Comparison of ENCODE assay signal across 8 cellular contexts in the genomic region with DNA sequence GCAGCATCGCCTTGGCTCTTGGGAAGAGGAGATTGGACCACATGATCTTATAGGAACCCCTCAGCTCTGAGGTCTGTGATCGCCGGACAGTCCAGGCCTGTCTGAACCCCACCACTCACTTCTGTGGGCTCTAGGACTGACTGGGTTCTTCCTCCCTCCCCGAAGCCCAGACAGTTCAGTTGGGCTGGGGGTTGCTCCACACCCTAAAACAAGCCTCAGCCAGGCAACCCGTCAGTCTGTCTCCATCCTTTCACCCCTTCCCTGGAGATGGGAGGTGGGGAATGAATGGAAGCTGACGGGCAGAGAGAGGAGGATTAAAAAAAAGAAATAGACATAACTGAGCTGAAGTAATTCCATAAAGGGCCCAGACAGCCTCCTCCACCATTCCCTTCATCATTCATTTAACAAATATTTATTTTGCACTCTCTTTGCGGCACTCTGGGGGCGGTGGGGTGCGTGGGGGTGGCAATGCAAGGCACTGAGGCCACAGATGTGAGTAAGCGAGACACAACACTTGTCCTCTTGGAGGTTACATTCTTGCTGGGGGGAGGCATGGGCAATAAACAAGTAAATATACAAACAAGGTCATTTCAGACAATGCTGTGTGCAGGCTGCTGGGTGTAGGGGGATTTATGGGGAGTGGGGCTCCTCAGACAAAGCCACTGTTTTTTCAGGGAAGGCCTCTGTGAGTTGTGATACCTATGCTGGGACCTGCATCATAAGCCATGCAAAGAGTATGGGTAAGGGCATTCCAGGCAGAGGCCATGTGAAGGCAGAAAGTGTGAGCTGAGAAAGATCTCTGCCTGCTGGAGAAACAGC. TPM values are rescaled to one million over a fixed set of nuclear protein-coding genes. Genes with fewer than 3 reads are reported as not detected.
DNase-seq lines count a peak whose midpoint lies in the region; ATAC-seq and TF ChIP-seq lines count a peak whose summit lies in the region.

No MANE protein-coding gene starts in this region.

- H3K9me3 Mint-ChIP-seq in CD8-positive, alpha-beta T cell, result no peaks in the 10 kb centered on the region
- H3K9me3 Mint-ChIP-seq in central memory CD8-positive, alpha-beta T cell, result no peaks in the 10 kb centered on the region
- H3K9me3 Mint-ChIP-seq in neural crest cell, result no peaks in the 10 kb centered on the region

- H3K36me3 ChIP-seq in CD8-positive, alpha-beta T cell (ENCODE audit: insufficient read depth, low read length), result no peaks in the 10 kb centered on the region
- H3K36me3 ChIP-seq in Karpas-422 (ENCODE audit: insufficient read depth, low read length) (no peaks in the 10 kb centered on the region), brain microvascular endothelial cell (replicated peaks) (no peaks in the 10 kb centered on the region)

- intact Hi-C loops in CD8-positive, alpha-beta T cell (cut with DNase I, micrococcal nuclease), result loop anchor here in 1 of 2 experiments (2.0 to 5.0 kb wide), 3 partner anchors 15 to 385 kb away; a partner anchor contains a TSS

- peaks cover 1% of the 10 kb centered on the region for H3K27me3 Mint-ChIP-seq in CD8-positive, alpha-beta T cell (ENCODE audit: low read depth)
- H3K27me3 Mint-ChIP-seq in central memory CD8-positive, alpha-beta T cell, result peaks cover 7% of the 10 kb centered on the region
- H3K27me3 Mint-ChIP-seq in neural crest cell (ENCODE audit: low read depth), result peaks cover 94% of the 10 kb centered on the region

- ATAC-seq in CD8-positive, alpha-beta T cell, result no peak
- ATAC-seq in central memory CD8-positive, alpha-beta T cell (replicated peaks; ENCODE audit: extremely low read depth, poor library complexity, severe bottlenecking), result no peak
- ATAC-seq in HG03280 (IDR thresholded peaks at IDR 0.05; ENCODE audit: unreplicated experiment) (no peak), GM18502 (IDR thresholded peaks at IDR 0.05; ENCODE audit: poor library complexity, unreplicated experiment) (no peak)

- H2AFZ ChIP-seq in Karpas-422 (ENCODE audit: low read length), result peak overlapping the region; percentile 78

- peak overlapping the region; percentile 51 for H3K4me3 ChIP-seq in CD8-positive, alpha-beta T cell (ENCODE audit: low read depth, low read length)
- H3K4me3 ChIP-seq in Karpas-422 (ENCODE audit: low read length), result peak overlapping the region; percentile 70
- H3K4me3 ChIP-seq in brain microvascular endothelial cell (ENCODE audit: low read depth, low read length), result no peak overlapping the region

- no peak for TF ChIP-seq CTCF in CD8-positive, alpha-beta T cell (IDR thresholded peaks at IDR 0.05)
- TF ChIP-seq CTCF in neural crest cell (conservative IDR thresholded peaks at IDR 0.05) (no peak), brain microvascular endothelial cell (IDR thresholded peaks at IDR 0.05; ENCODE audit: low read depth, low read length, missing control alignments) (no peak)

- H3K9me3 ChIP-seq in CD8-positive, alpha-beta T cell (ENCODE audit: low read length), result no peaks in the 10 kb centered on the region
- no peaks in the 10 kb centered on the region for H3K9me3 ChIP-seq in Karpas-422 (ENCODE audit: low read length)

- H3K27ac Mint-ChIP-seq in CD8-positive, alpha-beta T cell, result peak overlapping the region; percentile 94
- peak overlapping the region; percentile 91 for H3K27ac Mint-ChIP-seq in central memory CD8-positive, alpha-beta T cell (ENCODE audit: low read depth)
- H3K27ac Mint-ChIP-seq in neural crest cell (ENCODE audit: unreplicated experiment), result no peak overlapping the region

- H3K4me1 ChIP-seq in CD8-positive, alpha-beta T cell (ENCODE audit: insufficient read depth, low read length), result peaks cover 68% of the 10 kb centered on the region
- H3K4me1 ChIP-seq in Karpas-422 (ENCODE audit: low read length), result peaks cover 39% of the 10 kb centered on the region

- H3K27me3 ChIP-seq in CD8-positive, alpha-beta T cell (ENCODE audit: insufficient read depth, low read length), result no peaks in the 10 kb centered on the region
- H3K27me3 ChIP-seq in Karpas-422 (ENCODE audit: low read length) (no peaks in the 10 kb centered on the region), brain microvascular endothelial cell (replicated peaks) (peaks cover 87% of the 10 kb centered on the region)

- H3K36me3 Mint-ChIP-seq in CD8-positive, alpha-beta T cell, result no peaks in the 10 kb centered on the region
- peaks cover 48% of the 10 kb centered on the region for H3K36me3 Mint-ChIP-seq in central memory CD8-positive, alpha-beta T cell (ENCODE audit: insufficient read depth)
- H3K36me3 Mint-ChIP-seq in neural crest cell (ENCODE audit: low read depth), result no peaks in the 10 kb centered on the region

- H3K27ac ChIP-seq in CD8-positive, alpha-beta T cell (ENCODE audit: low read depth, low read length), result peak overlapping the region; percentile 68
- H3K27ac ChIP-seq in Karpas-422 (ENCODE audit: low read length), result no peak overlapping the region
- H3K27ac ChIP-seq in brain microvascular endothelial cell, result no peak overlapping the region

- in situ Hi-C loops in brain microvascular endothelial cell (cut with HindIII; ENCODE audit: low pct_ligation_motif_present, low sequenced_read_pairs), result no loop called here

- peaks cover 51% of the 10 kb centered on the region for H3K4me1 Mint-ChIP-seq in CD8-positive, alpha-beta T cell (ENCODE audit: low read depth)
- H3K4me1 Mint-ChIP-seq in central memory CD8-positive, alpha-beta T cell, result peaks cover 57% of the 10 kb centered on the region
- H3K4me1 Mint-ChIP-seq in neural crest cell, result peaks cover 15% of the 10 kb centered on the region

- H3K9me2 ChIP-seq in Karpas-422 (replicated peaks; ENCODE audit: insufficient read depth, low read length), result no peaks in the 10 kb centered on the region

- H3K4me2 ChIP-seq in Karpas-422 (ENCODE audit: low read depth, low read length, poor library complexity, severe bottlenecking), result peak overlapping the region; percentile 82

- no peaks in the 10 kb centered on the region for H3K79me2 ChIP-seq in Karpas-422 (ENCODE audit: low read length)

- DNase-seq in CD8-positive, alpha-beta T cell, result no peak
- DNase-seq in Karpas-422, result no peak
- DNase-seq in central memory CD8-positive, alpha-beta T cell (ENCODE audit: low spot score in 2 of 2), result no peak
- DNase-seq in neural crest cell (ENCODE audit: low read depth, low spot score), result no peak
- no peak for DNase-seq in brain microvascular endothelial cell
- DNase-seq in mucosa of gallbladder (ENCODE audit: low spot score), result no peak

- peak overlapping the region; percentile 76 for H3K9ac ChIP-seq in Karpas-422 (ENCODE audit: low read length)

- peak overlapping the region; percentile 72 for H3K4me3 Mint-ChIP-seq in CD8-positive, alpha-beta T cell
- H3K4me3 Mint-ChIP-seq in central memory CD8-positive, alpha-beta T cell, result peak overlapping the region; percentile 68
- H3K4me3 Mint-ChIP-seq in neural crest cell, result peak overlapping the region; percentile 57

- CTCF ChIA-PET in CD8-positive, alpha-beta T cell (lab: Charles Lee), result interaction anchor here (0.6 to 30.3 kb wide), 5 partner anchors 9 to 43 kb away, joined by 3 to 1148 read pairs (median 6); a partner anchor contains a TSS

- POLR2A ChIA-PET in CD8-positive, alpha-beta T cell (lab: Charles Lee), result interaction anchor here (1.1 to 9.5 kb wide), 2 partner anchors 14 to 668 kb away, joined by 3 to 272 read pairs; a partner anchor contains a TSS

- H4K20me1 ChIP-seq in Karpas-422 (ENCODE audit: insufficient read depth, low read depth, low read length), result 0 out of 2 replicates have a peak, but pooled peaks cover 5% of the 10 kb centered on the region

RNA-seq across cellular contexts. Expression of a gene that starts 12.9 kb away (rescaled TPM):
- 1 to 10 TPM; 4.9 to 6.6 TPM for total RNA-seq in CD8-positive, alpha-beta T cell
- total RNA-seq in Karpas-422 (2014; rRNA removed; shearing (Covaris generic); ENCODE audit: low replicate concordance), result 2.9 and 3.8 TPM in 2 replicates
- total RNA-seq in neural crest cell (not detected in 2 replicates), mucosa of gallbladder (0.12 TPM)

RNA-seq across cellular contexts. Expression of a gene that starts 34.0 kb away (rescaled TPM):
- not detected for total RNA-seq in CD8-positive, alpha-beta T cell
- total RNA-seq in Karpas-422 (2014; rRNA removed; shearing (Covaris generic); ENCODE audit: low replicate concordance), result 7.8 and 7.9 TPM in 2 replicates
- total RNA-seq in neural crest cell, result not detected in 2 replicates
- 1.5 TPM for total RNA-seq in mucosa of gallbladder
